In the genomic region with DNA sequence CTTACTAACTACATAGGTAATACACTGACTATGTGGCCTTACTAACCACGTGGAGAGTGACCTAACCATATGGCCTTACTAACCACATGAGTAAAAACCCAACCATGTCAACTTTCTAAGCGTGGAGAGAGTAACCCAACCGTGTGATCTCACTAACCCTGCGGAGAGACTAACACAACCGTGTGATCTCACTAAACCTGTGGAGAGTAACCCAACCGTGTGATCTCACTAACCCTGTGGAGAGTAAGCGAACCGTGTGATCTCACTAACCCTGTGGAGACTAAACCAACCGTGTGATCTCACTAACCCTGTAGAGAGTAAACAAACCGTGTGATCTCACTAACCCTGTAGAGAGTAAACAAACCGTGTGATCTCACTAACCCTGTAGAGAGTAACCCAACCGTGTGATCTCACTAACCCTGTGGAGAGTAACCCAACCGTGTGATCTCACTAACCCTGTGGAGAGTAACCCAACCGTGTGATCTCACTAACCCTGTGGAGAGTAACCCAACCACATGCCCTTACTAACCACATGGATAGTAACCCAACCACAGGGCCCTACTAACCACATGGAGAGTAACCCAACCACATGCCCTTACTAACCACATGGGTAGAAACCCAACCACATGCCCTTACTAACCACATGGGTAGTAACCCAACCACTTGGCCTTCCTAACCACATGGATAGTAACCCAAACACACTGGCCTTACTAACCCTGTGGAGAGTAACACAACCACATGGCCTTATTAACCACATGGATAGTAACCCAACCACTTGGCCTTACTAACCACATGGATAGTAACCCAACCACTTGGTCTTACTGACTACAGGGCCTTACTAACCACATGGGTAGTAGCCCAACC, we compare ENCODE assay signal across 6 cellular contexts.
A peak's percentile ranks its signal among the peaks of the same experiment; 100 is the strongest.
DNase-seq lines count a peak whose midpoint lies in the region; ATAC-seq, FAIRE-seq and TF ChIP-seq lines count a peak whose summit lies in the region.
"Not testable (repeated sequence)": the region's sequence is repeated elsewhere in the genome, so short reads cannot be mapped to it uniquely, and the experiment has no call there.

No MANE protein-coding gene starts in this region.

- not testable (repeated sequence) for H3K9me3 Mint-ChIP-seq in stimulated activated naive CD8-positive, alpha-beta T cell treated with anti-CD3 and anti-CD28 coated beads, Interleukin-15, amount 100 ng/mL, for 72 hours

- not testable (repeated sequence) for TF ChIP-seq RAD21 in K562 (CRISPR knock-in tag; conservative IDR thresholded peaks at IDR 0.05 in 1 of 2, IDR thresholded peaks at IDR 0.05 in 1 of 2); HepG2 (CRISPR knock-in tag; IDR thresholded peaks at IDR 0.05)

- H3K27me3 Mint-ChIP-seq in stimulated activated naive CD8-positive, alpha-beta T cell treated with anti-CD3 and anti-CD28 coated beads, Interleukin-15, amount 100 ng/mL, for 72 hours, result not testable (repeated sequence)

- H3K4me3 ChIP-seq in Jurkat, Clone E6-1 (ENCODE audit: low read length); K562; HepG2 (replicated peaks in 1 of 3; ENCODE audit: insufficient read depth in 1 of 3, low read depth in 2 of 3, low read length in 3 of 3): not testable (repeated sequence)

- CTCF ChIA-PET in K562 (lab: Yijun Ruan, JAX; ENCODE audit: low intra/inter-chr PET ratio); HepG2 (lab: Yijun Ruan, JAX; ENCODE audit: low intra/inter-chr PET ratio, low total read pairs): not testable (repeated sequence)

- DNase-seq in DMS53 treated with DMSO at 0.1 percent for 48 hours (lab: John Stamatoyannopoulos, UW; ENCODE audit: unreplicated experiment), result peak; percentile 56
- DNase-seq in Jurkat, Clone E6-1 (ENCODE audit: low read depth, low spot score), result peak; percentile 11
- peak; percentile 38 for DNase-seq in RCC 7860 (ENCODE audit: low spot score)
- not testable (repeated sequence) for DNase-seq in K562 (ENCODE audit: extremely low read depth in 1 of 4, low spot score in 3 of 4); HepG2 (ENCODE audit: low spot score)
- DNase-seq in stimulated activated naive CD8-positive, alpha-beta T cell treated with anti-CD3 and anti-CD28 coated beads, Interleukin-15, amount 100 ng/mL, for 72 hours, result peak; percentile 5 to 34

- POLR2A ChIA-PET in K562 (lab: Yijun Ruan, JAX); HepG2 (lab: Yijun Ruan, JAX): not testable (repeated sequence)

- H3K9ac ChIP-seq in K562 (ENCODE audit: insufficient read depth in 1 of 2, low read depth in 2 of 2, low read length in 2 of 2); HepG2 (ENCODE audit: insufficient read depth, low read depth, low read length): not testable (repeated sequence)

- not testable (repeated sequence) for H3K9me3 ChIP-seq in K562 (replicated peaks; ENCODE audit: control insufficient read depth, insufficient read depth, low read depth, low read length); HepG2 (ENCODE audit: low read length)

- not testable (repeated sequence) for TF ChIP-seq POLR2A in K562 (conservative IDR thresholded peaks at IDR 0.05); HepG2 (IDR thresholded peaks at IDR 0.05; ENCODE audit: insufficient read depth in 1 of 2, low read depth in 2 of 2, low read length in 2 of 2)

- not testable (repeated sequence) for H3K9me1 ChIP-seq in K562 (ENCODE audit: control insufficient read depth, insufficient read depth, low read length)

- not testable (repeated sequence) for H3K4me1 Mint-ChIP-seq in stimulated activated naive CD8-positive, alpha-beta T cell treated with anti-CD3 and anti-CD28 coated beads, Interleukin-15, amount 100 ng/mL, for 72 hours

- BruUV-seq in K562 (replicated peaks; lab: Mats Ljungman, UMichigan); HepG2 (replicated peaks; lab: Mats Ljungman, UMichigan): not testable (repeated sequence)

- TF ChIP-seq CTCF in K562 (IDR thresholded peaks at IDR 0.05 in 2 of 3, conservative IDR thresholded peaks at IDR 0.05 in 1 of 3; ENCODE audit: insufficient read depth in 2 of 3, low read depth in 1 of 3, low read length in 3 of 3); HepG2 (CRISPR knock-in tag; IDR thresholded peaks at IDR 0.05): not testable (repeated sequence)

- not testable (repeated sequence) for H3K4me3 Mint-ChIP-seq in stimulated activated naive CD8-positive, alpha-beta T cell treated with anti-CD3 and anti-CD28 coated beads, Interleukin-15, amount 100 ng/mL, for 72 hours

- H3K27ac Mint-ChIP-seq in stimulated activated naive CD8-positive, alpha-beta T cell treated with anti-CD3 and anti-CD28 coated beads, Interleukin-15, amount 100 ng/mL, for 72 hours, result not testable (repeated sequence)

- not testable (repeated sequence) for H3K4me1 ChIP-seq in K562 (replicated peaks in 1 of 2; ENCODE audit: control insufficient read depth in 2 of 2, insufficient read depth in 2 of 2, low read length in 2 of 2); HepG2 (ENCODE audit: insufficient read depth, low read length)

- intact Hi-C loops in K562 (cut with micrococcal nuclease); HepG2 (cut with micrococcal nuclease; ENCODE audit: unreplicated experiment): not testable (repeated sequence)

- WGBS in K562 (ENCODE audit: insufficient coverage, low coverage, missing lambda C conversion rate), result under 1% methylated on average over 14 of the region's 14 CpGs
- WGBS in HepG2 (ENCODE audit: low lambda C conversion rate), result 0% methylated on average over 8 of the region's 14 CpGs

- H3K36me3 ChIP-seq in K562 (ENCODE audit: control insufficient read depth, insufficient read depth, low read length); HepG2 (replicated peaks in 1 of 2; ENCODE audit: control insufficient read depth in 1 of 2, insufficient read depth in 2 of 2, low read length in 2 of 2): not testable (repeated sequence)

- not testable (repeated sequence) for FAIRE-seq in RCC 7860 (lab: Jason Lieb, UNC); K562 (lab: Jason Lieb, UNC); HepG2 (lab: Jason Lieb, UNC)

- H3K27ac ChIP-seq in K562 (ENCODE audit: extremely low read depth, low read depth, low read length); HepG2 (ENCODE audit: extremely low read length, insufficient read depth, low read length): not testable (repeated sequence)

- not testable (repeated sequence) for H3K79me2 ChIP-seq in K562 (ENCODE audit: control insufficient read depth, insufficient read depth, low read length); HepG2 (ENCODE audit: insufficient read depth, low read length)

- not testable (repeated sequence) for H3K4me2 ChIP-seq in K562 (ENCODE audit: insufficient read depth, low read length); HepG2 (ENCODE audit: low read depth, low read length)

- in situ Hi-C loops in K562 (cut with MboI); HepG2 (cut with HindIII; ENCODE audit: extremely low pct_ligation_motif_present, low pct_unique_long_range_greater_than_20kb): not testable (repeated sequence)

- H3K27me3 ChIP-seq in K562 (ENCODE audit: control insufficient read depth in 2 of 2, insufficient read depth in 2 of 2, low read length in 2 of 2), result peaks cover 7 to 11% of the 10 kb centered on the region in 2 experiments; a peak in 2 of 5 replicates
- H3K27me3 ChIP-seq in HepG2 (ENCODE audit: control insufficient read depth in 1 of 2, insufficient read depth in 2 of 2, low read length in 2 of 2), result not testable (repeated sequence)

- TF ChIP-seq EP300 in K562 (IDR thresholded peaks at IDR 0.05; ENCODE audit: low read length); HepG2 (IDR thresholded peaks at IDR 0.05; ENCODE audit: low read depth in 2 of 2, low read length in 2 of 2); HepG2 (CRISPR knock-in tag; IDR thresholded peaks at IDR 0.05; ENCODE audit: borderline replicate concordance): not testable (repeated sequence)

- H2AFZ ChIP-seq in K562 (ENCODE audit: low read depth, low read length); HepG2 (ENCODE audit: low read length): not testable (repeated sequence)

- ATAC-seq in K562; HepG2; stimulated activated naive CD8-positive, alpha-beta T cell treated with anti-CD3 and anti-CD28 coated beads, Interleukin-15, amount 100 ng/mL, for 72 hours: not testable (repeated sequence)

- not testable (repeated sequence) for H4K20me1 ChIP-seq in K562 (replicated peaks; ENCODE audit: control insufficient read depth, insufficient read depth, low read length); HepG2 (ENCODE audit: insufficient read depth, low read length)

TF ChIP-seq in K562, 482 proteins besides CTCF, POLR2A, EP300 and RAD21:
- TF ChIP-seq, protein P1, sequence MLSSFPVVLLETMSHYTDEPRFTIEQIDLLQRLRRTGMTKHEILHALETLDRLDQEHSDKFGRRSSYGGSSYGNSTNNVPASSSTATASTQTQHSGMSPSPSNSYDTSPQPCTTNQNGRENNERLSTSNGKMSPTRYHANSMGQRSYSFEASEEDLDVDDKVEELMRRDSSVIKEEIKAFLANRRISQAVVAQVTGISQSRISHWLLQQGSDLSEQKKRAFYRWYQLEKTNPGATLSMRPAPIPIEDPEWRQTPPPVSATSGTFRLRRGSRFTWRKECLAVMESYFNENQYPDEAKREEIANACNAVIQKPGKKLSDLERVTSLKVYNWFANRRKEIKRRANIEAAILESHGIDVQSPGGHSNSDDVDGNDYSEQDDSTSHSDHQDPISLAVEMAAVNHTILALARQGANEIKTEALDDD (IDR thresholded peaks at IDR 0.05), result 0 out of 2 replicates have a peak, but pooled peaks have one; percentile 44

TF ChIP-seq in HepG2, 621 proteins besides CTCF, POLR2A, EP300 and RAD21:
- TF ChIP-seq, protein P2, sequence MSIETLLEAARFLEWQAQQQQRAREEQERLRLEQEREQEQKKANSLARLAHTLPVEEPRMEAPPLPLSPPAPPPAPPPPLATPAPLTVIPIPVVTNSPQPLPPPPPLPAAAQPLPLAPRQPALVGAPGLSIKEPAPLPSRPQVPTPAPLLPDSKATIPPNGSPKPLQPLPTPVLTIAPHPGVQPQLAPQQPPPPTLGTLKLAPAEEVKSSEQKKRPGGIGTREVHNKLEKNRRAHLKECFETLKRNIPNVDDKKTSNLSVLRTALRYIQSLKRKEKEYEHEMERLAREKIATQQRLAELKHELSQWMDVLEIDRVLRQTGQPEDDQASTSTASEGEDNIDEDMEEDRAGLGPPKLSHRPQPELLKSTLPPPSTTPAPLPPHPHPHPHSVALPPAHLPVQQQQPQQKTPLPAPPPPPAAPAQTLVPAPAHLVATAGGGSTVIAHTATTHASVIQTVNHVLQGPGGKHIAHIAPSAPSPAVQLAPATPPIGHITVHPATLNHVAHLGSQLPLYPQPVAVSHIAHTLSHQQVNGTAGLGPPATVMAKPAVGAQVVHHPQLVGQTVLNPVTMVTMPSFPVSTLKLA (IDR thresholded peaks at IDR 0.05), result peak; percentile 92
TF ChIP-seq in HepG2: peak in this region for 1; not testable (repeated sequence) for 620.
